ENCODE assay signal across 3 cellular contexts in genomic region chr4:139458543-139458942, GRCh38.
TF ChIP-seq lines count a peak whose summit lies in the region.

No MANE protein-coding gene starts in this region.

TF ChIP-seq in WTC11, 78 proteins besides CTCF, POLR2A, EP300 and RAD21:
- no peak for TF ChIP-seq ZNF416 (CRISPR knock-in tag; IDR thresholded peaks at IDR 0.05)
- TF ChIP-seq MLX (CRISPR knock-in tag; IDR thresholded peaks at IDR 0.05) = no peak
- TF ChIP-seq USF2 (CRISPR knock-in tag; IDR thresholded peaks at IDR 0.05) = no peak
- TF ChIP-seq ZNF512 (CRISPR knock-in tag; IDR thresholded peaks at IDR 0.05; ENCODE audit: borderline replicate concordance) = no peak

TF ChIP-seq in HepG2, 621 proteins besides CTCF, POLR2A, EP300 and RAD21 (continues in another document):
- TF ChIP-seq KDM1A (CRISPR knock-in tag; IDR thresholded peaks at IDR 0.05) (no peak), ZBTB7B (CRISPR knock-in tag; IDR thresholded peaks at IDR 0.05) (no peak), ZBED4 (CRISPR knock-in tag; IDR thresholded peaks at IDR 0.05; ENCODE audit: borderline replicate concordance) (no peak), NFRKB (IDR thresholded peaks at IDR 0.05) (no peak), DZIP1 (CRISPR knock-in tag; IDR thresholded peaks at IDR 0.05) (no peak), ZKSCAN5 (CRISPR knock-in tag; IDR thresholded peaks at IDR 0.05) (no peak), ISL2 (CRISPR knock-in tag; IDR thresholded peaks at IDR 0.05) (no peak), ZBTB3 (CRISPR knock-in tag; IDR thresholded peaks at IDR 0.05; ENCODE audit: borderline replicate concordance, low read depth) (no peak), ZNF280D (CRISPR knock-in tag; IDR thresholded peaks at IDR 0.05) (no peak), ZNF234 (CRISPR knock-in tag; conservative IDR thresholded peaks at IDR 0.05) (no peak), PLRG1 (conservative IDR thresholded peaks at IDR 0.05) (no peak), FUBP1 (CRISPR knock-in tag; IDR thresholded peaks at IDR 0.05; ENCODE audit: borderline replicate concordance) (no peak)

TF ChIP-seq in GM12891, 5 proteins besides CTCF, POLR2A, EP300 and RAD21:
- TF ChIP-seq SPI1 (IDR thresholded peaks at IDR 0.05; ENCODE audit: low read depth, low read length) (no peak), POLR2AphosphoS5 (IDR thresholded peaks at IDR 0.05; ENCODE audit: low read depth, low read length) (no peak), PAX5 (IDR thresholded peaks at IDR 0.05; ENCODE audit: insufficient read depth, low read length, severe bottlenecking) (no peak), TAF1 (IDR thresholded peaks at IDR 0.05; ENCODE audit: low read depth, low read length) (no peak), POU2F2 (IDR thresholded peaks at IDR 0.05; ENCODE audit: low read depth, low read length) (no peak)
